Comparison of ENCODE assay signal across 12 cellular contexts in genomic region chr17:68616334-68616733, GRCh38. TPM values are rescaled to one million over a fixed set of nuclear protein-coding genes. Genes with fewer than 3 reads are reported as not detected.
"Had no signal": no experiment of that assay in that cellular context is flagged by ENCODE, and none has a peak within 500 bp of the region (broad histone marks: within the 10 kb centered on the region; RNA-seq: fewer than 3 reads in every experiment).

No MANE protein-coding gene starts in this region.

- H3K27ac Mint-ChIP-seq: GM23338, H9, HFFc6 had no signal

- FAIRE-seq: H1, H54 had no signal

- H3K27ac ChIP-seq: GM23248 had no signal

- H3K36me3 ChIP-seq: HAP-1 had no signal

- H3K4me2 ChIP-seq: GM23338 had no signal

- ATAC-seq: GM23338, HCT116 had no signal

- H3K4me3 ChIP-seq: GM23248, GM23338, HAP-1 had no signal

- H3K9me3 ChIP-seq: HAP-1 had no signal

- H3K4me1 ChIP-seq: HAP-1 had no signal

- H2AFZ ChIP-seq: GM23248, GM23338 had no signal

- H3K9ac ChIP-seq: GM23248 had no signal

- DNase-seq: GM23248, GOT3, H7, H9, HCEC 1CT, HFFc6 had no signal

- H3K4me3 Mint-ChIP-seq: GM23338, H9, HFFc6 had no signal

RNA-seq across cellular contexts. Expression of gene FAM20A, which starts 15.2 kb away (rescaled TPM):
- total RNA-seq: H4, HFFc6 had no signal
